1 cellular context compared by ENCODE assay signal in genomic region chr19:18000480-18000980, GRCh38.
TF ChIP-seq lines count a peak whose summit lies in the region.

No MANE protein-coding gene starts in this region.

TF ChIP-seq in SK-N-SH, 30 proteins besides CTCF, POLR2A, EP300 and RAD21 (continued from another document):
- TF ChIP-seq MXI1 (IDR thresholded peaks at IDR 0.05; ENCODE audit: low read depth, low read length) (no peak), RXRA (IDR thresholded peaks at IDR 0.05; ENCODE audit: borderline replicate concordance, low read depth) (no peak), CHD2 (IDR thresholded peaks at IDR 0.05; ENCODE audit: low read length, partially characterized antibody) (no peak), MEF2A (IDR thresholded peaks at IDR 0.05; ENCODE audit: borderline replicate concordance, low read depth) (no peak), IRF3 (IDR thresholded peaks at IDR 0.05; ENCODE audit: low read depth, low read length) (no peak)
TF ChIP-seq in SK-N-SH: peak in this region for 0.
